ENCODE assay signal across 8 cellular contexts in genomic region chr13:27868639-27869435, GRCh38. TPM values are rescaled to one million over a fixed set of nuclear protein-coding genes. Genes with fewer than 3 reads are reported as not detected.
DNase-seq lines count a peak whose midpoint lies in the region; ATAC-seq and TF ChIP-seq lines count a peak whose summit lies in the region.

No MANE protein-coding gene starts in this region.

- no peak overlapping the region for H3K4me3 Mint-ChIP-seq in activated CD4-positive, alpha-beta T cell treated with anti-CD3 and anti-CD28 coated beads, Interleukin-2, amount 10 ng/mL, durations not matched to agents 7 days and 5 days

- DNase-seq in cardiac muscle cell (ENCODE audit: low read depth in 1 of 2, low spot score in 1 of 2) = peak; percentile 6 to 19
- no peak for DNase-seq in cardiac septum (ENCODE audit: low spot score)
- DNase-seq in OCI-M1 (lab: John Stamatoyannopoulos, UW) = peak; percentile 53
- peak; percentile 22 for DNase-seq in fibroblast of pulmonary artery (ENCODE audit: low read depth)
- no peak for DNase-seq in upper lobe of right lung
- no peak for DNase-seq in activated CD4-positive, alpha-beta T cell treated with anti-CD3 and anti-CD28 coated beads, Interleukin-2, amount 10 ng/mL, durations not matched to agents 7 days and 5 days
- DNase-seq in NCI-H82 treated with DMSO at 0.1 percent for 48 hours (lab: John Stamatoyannopoulos, UW; ENCODE audit: unreplicated experiment) = no peak

- H3K4me3 ChIP-seq in cardiac muscle cell (no peak overlapping the region), fibroblast of pulmonary artery (replicated peaks; ENCODE audit: low read depth, low read length) (no peak overlapping the region), upper lobe of right lung (no peak overlapping the region)

- ATAC-seq in upper lobe of right lung (no peak), HG03354 (IDR thresholded peaks at IDR 0.05; ENCODE audit: poor library complexity, severe bottlenecking, unreplicated experiment) (no peak)

- POLR2A ChIA-PET in activated CD4-positive, alpha-beta T cell treated with anti-CD3 and anti-CD28 coated beads, Interleukin-2, amount 10 ng/mL, durations not matched to agents 7 days and 5 days (lab: Charles Lee) = no interaction called here

- H3K4me1 Mint-ChIP-seq in activated CD4-positive, alpha-beta T cell treated with anti-CD3 and anti-CD28 coated beads, Interleukin-2, amount 10 ng/mL, durations not matched to agents 7 days and 5 days = no peaks in the 10 kb centered on the region

- peaks cover 27% of the 10 kb centered on the region for H3K27me3 Mint-ChIP-seq in activated CD4-positive, alpha-beta T cell treated with anti-CD3 and anti-CD28 coated beads, Interleukin-2, amount 10 ng/mL, durations not matched to agents 7 days and 5 days

- no peaks in the 10 kb centered on the region for H3K36me3 Mint-ChIP-seq in activated CD4-positive, alpha-beta T cell treated with anti-CD3 and anti-CD28 coated beads, Interleukin-2, amount 10 ng/mL, durations not matched to agents 7 days and 5 days (ENCODE audit: low read depth)

- H3K36me3 ChIP-seq in cardiac muscle cell = no peaks in the 10 kb centered on the region
- no peaks in the 10 kb centered on the region for H3K36me3 ChIP-seq in upper lobe of right lung

- H3K4me1 ChIP-seq in cardiac muscle cell (ENCODE audit: low read depth) (no peaks in the 10 kb centered on the region), upper lobe of right lung (no peaks in the 10 kb centered on the region)

- H3K27ac ChIP-seq in cardiac muscle cell (no peak overlapping the region), upper lobe of right lung (no peak overlapping the region)

- CTCF ChIA-PET in activated CD4-positive, alpha-beta T cell treated with anti-CD3 and anti-CD28 coated beads, Interleukin-2, amount 10 ng/mL, durations not matched to agents 7 days and 5 days (lab: Charles Lee) = interaction anchor here (1.2 kb wide), 1 partner anchor 38 kb away, joined by 3 read pairs; no protein-coding TSS in a partner anchor

- H3K9me3 Mint-ChIP-seq in activated CD4-positive, alpha-beta T cell treated with anti-CD3 and anti-CD28 coated beads, Interleukin-2, amount 10 ng/mL, durations not matched to agents 7 days and 5 days = no peaks in the 10 kb centered on the region

- TF ChIP-seq CTCF in cardiac muscle cell (IDR thresholded peaks at IDR 0.05; ENCODE audit: low read depth, low read length) (peak; percentile 58), fibroblast of pulmonary artery (IDR thresholded peaks at IDR 0.05; ENCODE audit: low read length, missing control alignments) (peak; percentile 58), upper lobe of right lung (IDR thresholded peaks at IDR 0.05) (peak; percentile 43)

- intact Hi-C loops in cardiac septum (cut with DNase I) (no loop called here), upper lobe of right lung (cut with DNase I) (no loop called here)

- H3K9me3 ChIP-seq in cardiac muscle cell (ENCODE audit: low read depth) (no peaks in the 10 kb centered on the region), upper lobe of right lung (no peaks in the 10 kb centered on the region)

- peaks cover 31% of the 10 kb centered on the region for H3K27me3 ChIP-seq in cardiac muscle cell
- H3K27me3 ChIP-seq in upper lobe of right lung = peaks cover 48% of the 10 kb centered on the region

- H3K27ac Mint-ChIP-seq in activated CD4-positive, alpha-beta T cell treated with anti-CD3 and anti-CD28 coated beads, Interleukin-2, amount 10 ng/mL, durations not matched to agents 7 days and 5 days = no peak overlapping the region

RNA-seq across cellular contexts. Expression of gene PDX1, which starts 51.0 kb away (rescaled TPM):
- not detected in 2 replicates for total RNA-seq in cardiac muscle cell
- not detected in 2 replicates for polyA plus RNA-seq in cardiac muscle cell
- total RNA-seq in cardiac septum = not detected
- total RNA-seq in upper lobe of right lung = not detected
- not detected for total RNA-seq in activated CD4-positive, alpha-beta T cell treated with anti-CD3 and anti-CD28 coated beads, Interleukin-2, amount 10 ng/mL, durations not matched to agents 7 days and 5 days

Comparison
In these comparisons a context has a peak if more than half of its experiments do, and no peak if none do; other contexts are left out.
1. DNase-seq: peak in cardiac muscle cell (2 of 2), OCI-M1 (single experiment) and fibroblast of pulmonary artery (single experiment); none in cardiac septum (single experiment), upper lobe of right lung (single experiment), activated CD4-positive, alpha-beta T cell treated with anti-CD3 and anti-CD28 coated beads, Interleukin-2, amount 10 ng/mL, durations not matched to agents 7 days and 5 days (single experiment) and NCI-H82 treated with DMSO at 0.1 percent for 48 hours (single experiment).
2. Peak in every context shown above with its lines, with median percentiles within 50 percentile points of each other: CTCF ChIP-seq.